8 cellular contexts compared by ENCODE assay signal in the genomic region with DNA sequence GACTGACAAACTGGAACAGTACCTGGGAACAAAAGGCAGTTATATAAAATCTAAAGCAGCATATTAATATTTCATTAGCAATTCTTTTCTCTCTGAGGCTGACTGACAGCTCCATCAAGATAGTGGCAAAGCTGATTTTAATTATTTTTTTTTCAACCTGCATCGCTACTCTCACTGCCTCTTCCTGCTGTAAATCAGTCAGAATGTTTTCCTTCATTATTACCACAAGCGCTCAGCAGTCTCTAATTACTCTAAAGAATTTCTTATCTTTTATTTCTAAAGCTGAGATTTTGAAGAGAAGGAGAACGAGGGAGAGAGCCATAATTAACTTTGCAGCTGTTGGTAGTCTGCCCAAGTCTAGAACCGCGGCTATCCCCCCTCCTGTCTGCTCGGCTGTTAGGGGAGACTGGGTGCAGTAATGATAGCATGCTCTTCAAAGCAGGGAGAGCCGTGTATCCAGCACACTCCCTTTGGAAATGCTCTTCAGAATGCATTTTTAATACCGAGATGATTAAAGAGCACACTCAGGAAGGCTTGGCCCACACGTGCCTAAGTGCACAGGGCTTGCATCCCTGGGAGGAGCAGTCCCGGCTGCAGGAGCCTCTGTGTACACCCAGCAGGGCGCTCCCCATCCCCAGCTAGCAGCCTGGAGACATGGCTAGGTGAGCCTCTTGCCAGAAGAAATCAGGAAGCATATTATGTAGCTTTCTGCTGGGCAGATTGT.
DNase-seq lines count a peak whose midpoint lies in the region; ATAC-seq and TF ChIP-seq lines count a peak whose summit lies in the region.
"Had no signal": no experiment of that assay in that cellular context is flagged by ENCODE, and none has a peak within 500 bp of the region (broad histone marks: within the 10 kb centered on the region; RNA-seq: fewer than 3 reads in every experiment).

No MANE protein-coding gene starts in this region.

- H3K9me2 ChIP-seq in neural cell (ENCODE audit: insufficient read depth, low read length) (no peaks in the 10 kb centered on the region), MM.1S (replicated peaks; ENCODE audit: insufficient read depth, low read length) (no peaks in the 10 kb centered on the region)

- H3K9ac ChIP-seq in neural cell (ENCODE audit: low read length): peak overlapping the region; percentile 63
- no peak overlapping the region for H3K9ac ChIP-seq in MM.1S (ENCODE audit: low read length)

- H2AFZ ChIP-seq in neural cell (ENCODE audit: low read depth, low read length) (no peak overlapping the region), MM.1S (ENCODE audit: low read length) (no peak overlapping the region)

- TF ChIP-seq CTCF in neural cell (IDR thresholded peaks at IDR 0.05; ENCODE audit: poor library complexity, severe bottlenecking): peak; percentile 39
- no peak for TF ChIP-seq CTCF in MM.1S (IDR thresholded peaks at IDR 0.05; ENCODE audit: low read length)

- H3K4me3 ChIP-seq in neural cell (ENCODE audit: low read length): peak overlapping the region; percentile 59
- no peak overlapping the region for H3K4me3 ChIP-seq in MM.1S (ENCODE audit: low read length)
- H3K4me3 ChIP-seq in effector memory CD4-positive, alpha-beta T cell (ENCODE audit: insufficient read depth, low read depth, low read length, poor library complexity, severe bottlenecking): no peak overlapping the region

- H3K4me1 ChIP-seq in MM.1S (ENCODE audit: low read length): no peaks in the 10 kb centered on the region
- H3K4me1 ChIP-seq in effector memory CD4-positive, alpha-beta T cell (ENCODE audit: control insufficient read depth, insufficient read depth, low read length, poor library complexity, severe bottlenecking): no peaks in the 10 kb centered on the region

- DNase-seq in NCI-H1694 treated with DMSO at 0.1 percent for 48 hours (lab: John Stamatoyannopoulos, UW): peak; percentile 73
- no peak for DNase-seq in MM.1S
- DNase-seq in T-helper 2 cell: no peak
- DNase-seq in effector memory CD4-positive, alpha-beta T cell: no peak
- DNase-seq: NCI-H1930 had no signal

- H3K36me3 ChIP-seq in neural cell (ENCODE audit: insufficient read depth, low read length): no peaks in the 10 kb centered on the region
- H3K36me3 ChIP-seq in MM.1S (replicated peaks; ENCODE audit: insufficient read depth, low read length): no peaks in the 10 kb centered on the region
- no peaks in the 10 kb centered on the region for H3K36me3 ChIP-seq in effector memory CD4-positive, alpha-beta T cell (ENCODE audit: control insufficient read depth, insufficient read depth, low read length)

- H3K4me2 ChIP-seq in neural cell (ENCODE audit: low read length): peak overlapping the region; percentile 35
- H3K4me2 ChIP-seq in MM.1S (ENCODE audit: low read depth, low read length): no peak overlapping the region

- H3F3A ChIP-seq in neural cell (ENCODE audit: insufficient read depth, low read length, poor library complexity, severe bottlenecking) (peaks cover 16% of the 10 kb centered on the region), MM.1S (ENCODE audit: insufficient read depth, low read length) (no peaks in the 10 kb centered on the region)

- ATAC-seq in GM19351 (IDR thresholded peaks at IDR 0.05; ENCODE audit: unreplicated experiment) (peak; percentile 21), HG02884 (IDR thresholded peaks at IDR 0.05; ENCODE audit: unreplicated experiment) (peak; percentile 23)

- no peaks in the 10 kb centered on the region for H4K20me1 ChIP-seq in neural cell (ENCODE audit: insufficient read depth)
- H4K20me1 ChIP-seq in MM.1S (ENCODE audit: insufficient read depth, low read length): no peaks in the 10 kb centered on the region

- no peaks in the 10 kb centered on the region for H3K79me2 ChIP-seq in neural cell (replicated peaks; ENCODE audit: insufficient read depth, low read length)
- no peaks in the 10 kb centered on the region for H3K79me2 ChIP-seq in MM.1S (ENCODE audit: low read length)

- peak; percentile 55 for TF ChIP-seq RAD21 in neural cell (conservative IDR thresholded peaks at IDR 0.05)

- no peak for TF ChIP-seq EP300 in neural cell (conservative IDR thresholded peaks at IDR 0.05; ENCODE audit: poor library complexity, severe bottlenecking)

- no peaks in the 10 kb centered on the region for H3K9me3 ChIP-seq in neural cell (ENCODE audit: low read length)
- H3K9me3 ChIP-seq in MM.1S (replicated peaks; ENCODE audit: insufficient read depth, low read length): no peaks in the 10 kb centered on the region
- H3K9me3 ChIP-seq in effector memory CD4-positive, alpha-beta T cell (ENCODE audit: control insufficient read depth, low read length): no peaks in the 10 kb centered on the region

- H3K27ac ChIP-seq in neural cell (ENCODE audit: low read length): peak overlapping the region; percentile 88
- H3K27ac ChIP-seq in MM.1S (ENCODE audit: low read length): no peak overlapping the region
- H3K27ac ChIP-seq in effector memory CD4-positive, alpha-beta T cell (ENCODE audit: insufficient read depth, low read length, poor library complexity, severe bottlenecking): no peak overlapping the region

- no peaks in the 10 kb centered on the region for H3K27me3 ChIP-seq in neural cell (ENCODE audit: insufficient read depth, low read depth, low read length)
- no peaks in the 10 kb centered on the region for H3K27me3 ChIP-seq in MM.1S (replicated peaks; ENCODE audit: insufficient read depth, low read length)
- no peaks in the 10 kb centered on the region for H3K27me3 ChIP-seq in effector memory CD4-positive, alpha-beta T cell (replicated peaks; ENCODE audit: control insufficient read depth, insufficient read depth, low read length, poor library complexity, severe bottlenecking)

TF ChIP-seq in neural cell, 6 proteins besides CTCF, POLR2A, EP300 and RAD21:
- peak; percentile 60 for TF ChIP-seq SMC3 (conservative IDR thresholded peaks at IDR 0.05; ENCODE audit: poor library complexity)
- no peak for TF ChIP-seq EZH2 (IDR thresholded peaks at IDR 0.05; ENCODE audit: borderline replicate concordance, insufficient read depth, low read length, poor library complexity, severe bottlenecking)
- TF ChIP-seq TAF1 (IDR thresholded peaks at IDR 0.05; ENCODE audit: low read depth): no peak
- peak; percentile 8 for TF ChIP-seq POLR2AphosphoS5 (IDR thresholded peaks at IDR 0.05)
- no peak for TF ChIP-seq MXI1 (conservative IDR thresholded peaks at IDR 0.05; ENCODE audit: poor library complexity, severe bottlenecking)
